8 cellular contexts compared by ENCODE assay signal in the genomic region with DNA sequence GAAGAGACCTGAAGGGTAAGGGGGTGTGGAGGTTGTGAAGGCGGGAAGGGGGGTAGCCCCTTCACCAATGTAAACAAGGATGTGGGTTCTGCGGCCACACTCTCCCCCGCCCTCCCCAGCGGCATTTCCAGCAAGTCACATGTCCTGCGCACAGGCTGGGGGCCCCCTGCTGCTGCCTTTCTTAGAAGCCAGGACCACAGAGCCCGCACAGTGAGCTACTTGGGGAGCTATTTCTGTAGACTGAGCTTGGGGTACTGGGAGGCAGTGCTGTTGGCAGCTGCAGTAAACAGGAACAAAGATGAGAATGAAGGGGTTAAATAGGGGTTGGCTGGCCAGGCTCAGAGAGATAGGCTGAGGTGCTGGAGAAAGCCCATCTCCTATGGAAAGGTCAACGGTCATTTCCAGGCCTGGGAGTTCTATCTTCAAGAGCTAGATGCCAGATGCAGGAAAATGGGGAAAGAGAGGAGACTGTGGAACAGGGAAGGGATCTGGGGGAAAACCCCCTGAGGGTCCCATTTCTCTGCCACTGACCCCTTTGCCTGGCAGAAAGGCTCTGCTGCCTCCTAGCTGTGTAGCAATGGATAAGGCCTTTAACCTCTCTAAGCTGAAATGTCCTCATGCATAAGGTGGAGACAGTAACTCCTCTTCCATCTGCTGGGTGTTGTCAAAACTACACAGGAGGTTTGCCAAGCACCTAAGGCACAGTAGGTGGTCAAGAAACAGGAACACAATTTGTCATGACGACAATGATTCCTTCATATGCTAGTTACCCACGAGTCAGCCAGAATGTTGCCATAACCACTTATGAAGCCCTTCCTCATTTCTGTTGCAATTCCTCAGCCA. TPM values are rescaled to one million over a fixed set of nuclear protein-coding genes. Genes with fewer than 3 reads are reported as not detected.
DNase-seq lines count a peak whose midpoint lies in the region; ATAC-seq and TF ChIP-seq lines count a peak whose summit lies in the region.

No MANE protein-coding gene starts in this region.

- no peak for TF ChIP-seq EP300 in esophagus muscularis mucosa (IDR thresholded peaks at IDR 0.05)

- DNase-seq in NK-92 treated with Interleukin-12 subunit alpha and Interleukin-12 subunit beta, amount 100 ng/mL, for 24 hours (lab: John Stamatoyannopoulos, UW), result peak; percentile 80
- peak; percentile 84 for DNase-seq in activated T-cell treated with anti-CD3 and anti-CD28 coated beads, Interleukin-2, amount 50 U/mL, for 1 hour
- DNase-seq in left cardiac atrium, result peak; percentile 53
- peak; percentile 81 to 82 for DNase-seq in stimulated activated CD4-positive, alpha-beta T cell treated with anti-CD3 and anti-CD28 coated beads, Interleukin-4, amount 100 ng/mL, for 48 hours (ENCODE audit: low read depth in 2 of 2)
- no peak for DNase-seq in esophagus muscularis mucosa (ENCODE audit: extremely low spot score)
- no peak for DNase-seq in dermis blood vessel endothelial cell

- TF ChIP-seq CTCF in GM12872 (IDR thresholded peaks at IDR 0.05; ENCODE audit: insufficient read depth, low read depth, low read length) (peak; percentile 54), HEK293 (tag by site-specific recombination; IDR thresholded peaks at IDR 0.05) (no peak), esophagus muscularis mucosa (IDR thresholded peaks at IDR 0.05) (no peak)

- ATAC-seq in left cardiac atrium, result peak; percentile 61 to 74

- intact Hi-C loops in left cardiac atrium (cut with DNase I) (no loop called here), esophagus muscularis mucosa (cut with DNase I) (no loop called here)

- no peak overlapping the region for H3K4me3 ChIP-seq in HEK293 (ENCODE audit: low read depth, low read length)
- no peak overlapping the region for H3K4me3 ChIP-seq in esophagus muscularis mucosa

- H3K9me3 ChIP-seq in HEK293 (ENCODE audit: control insufficient read depth, insufficient read depth, low read depth, low read length), result no peaks in the 10 kb centered on the region
- no peaks in the 10 kb centered on the region for H3K9me3 ChIP-seq in esophagus muscularis mucosa

- H3K36me3 ChIP-seq in HEK293 (ENCODE audit: control insufficient read depth in 2 of 2, insufficient read depth in 1 of 2, low read length in 2 of 2) (peaks cover 9 to 83% of the 10 kb centered on the region in 2 experiments; a peak in 2 of 3 replicates), esophagus muscularis mucosa (peaks cover 0 to 47% (median 25%) of the 10 kb centered on the region in 4 donors)

- POLR2A ChIA-PET in HEK293 (lab: Yijun Ruan, JAX), result interaction anchor here (1.1 kb wide), 1 partner anchor 106 kb away, joined by 3 read pairs; no protein-coding TSS in a partner anchor

- no peaks in the 10 kb centered on the region for H3K27me3 ChIP-seq in esophagus muscularis mucosa

- H3K27ac ChIP-seq in HEK293 (ENCODE audit: extremely low read depth, low read depth, low read length), result no peak overlapping the region
- peak overlapping the region in 1 of 4 donors; percentile 54 for H3K27ac ChIP-seq in esophagus muscularis mucosa (replicated peaks in 1 of 4)

- H3K4me1 ChIP-seq in HEK293 (ENCODE audit: control insufficient read depth, insufficient read depth, low read length), result no peaks in the 10 kb centered on the region
- H3K4me1 ChIP-seq in esophagus muscularis mucosa, result peaks cover 11 to 24% (median 16%) of the 10 kb centered on the region in 4 donors

- CTCF ChIA-PET in HEK293 (lab: Yijun Ruan, JAX), result no interaction called here

- WGBS in esophagus muscularis mucosa, result 40% methylated on average over 7 of the region's 9 CpGs

- TF ChIP-seq POLR2A in esophagus muscularis mucosa (IDR thresholded peaks at IDR 0.05; ENCODE audit: low read depth), result no peak

TF ChIP-seq in HEK293, 187 proteins besides CTCF, POLR2A, EP300 and RAD21:
- no peak for TF ChIP-seq KLF7 (tag by site-specific recombination; IDR thresholded peaks at IDR 0.05; ENCODE audit: borderline replicate concordance)
- no peak for TF ChIP-seq ZNF202 (tag by site-specific recombination; IDR thresholded peaks at IDR 0.05; ENCODE audit: borderline replicate concordance)
- TF ChIP-seq ZSCAN16 (tag by site-specific recombination; IDR thresholded peaks at IDR 0.05), result 0 out of 2 replicates have a peak, but pooled peaks have one; percentile 70
- no peak for TF ChIP-seq HOXA7 (CRISPR knock-in tag; IDR thresholded peaks at IDR 0.05; ENCODE audit: borderline replicate concordance)
TF ChIP-seq in HEK293: peak in this region for 1.

RNA-seq across cellular contexts. Expression of gene PIM2, which starts 18.5 kb away (rescaled TPM):
- total RNA-seq in left cardiac atrium, result 1 to 10 TPM; 4.0 to 5.5 TPM
- total RNA-seq in esophagus muscularis mucosa, result 10 to 100 TPM in 1 of 4 donors, 1 to 10 TPM in 3; 3.3 to 11.4 (median 7.3) TPM
- total RNA-seq in dermis blood vessel endothelial cell, result 4.8 and 6.5 TPM in 2 replicates

RNA-seq across cellular contexts. Expression of gene OTUD5, which starts 20.1 kb away (rescaled TPM):
- 10 to 100 TPM; 19.0 to 27.0 TPM for total RNA-seq in left cardiac atrium
- total RNA-seq in esophagus muscularis mucosa, result 10 to 100 TPM; 39.9 to 53.9 (median 48.5) TPM
- 29.4 and 38.2 TPM in 2 replicates for total RNA-seq in dermis blood vessel endothelial cell

RNA-seq across cellular contexts. Expression of gene SLC35A2, which starts 25.8 kb away (rescaled TPM):
- total RNA-seq in left cardiac atrium (10 to 100 TPM; 13.8 to 17.4 TPM), esophagus muscularis mucosa (10 to 100 TPM in 2 of 4 donors, 1 to 10 TPM in 2; 7.3 to 13.4 (median 10.0) TPM), dermis blood vessel endothelial cell (13.6 and 16.7 TPM in 2 replicates)

RNA-seq across cellular contexts. Expression of gene KCND1, which starts 34.4 kb away (rescaled TPM):
- total RNA-seq in left cardiac atrium (1 to 10 TPM in 1 of 2 donors, under 1 TPM in 1; 0.99 to 1.4 TPM), esophagus muscularis mucosa (1 to 10 TPM in 3 of 4 donors, under 1 TPM in 1; 0.83 to 1.9 (median 1.1) TPM), dermis blood vessel endothelial cell (0.34 and 0.79 TPM in 2 replicates)

RNA-seq across cellular contexts. Expression of gene PQBP1, which starts 39.6 kb away (rescaled TPM):
- total RNA-seq in left cardiac atrium (10 to 100 TPM; 49.5 to 63.7 TPM), esophagus muscularis mucosa (10 to 100 TPM; 53.6 to 81.3 (median 72.0) TPM), dermis blood vessel endothelial cell (75.2 and 87.1 TPM in 2 replicates)

Comparison
In these comparisons a context has a peak if more than half of its experiments do, and no peak if none do; other contexts are left out.
1. DNase-seq: peak in NK-92 treated with Interleukin-12 subunit alpha and Interleukin-12 subunit beta, amount 100 ng/mL, for 24 hours (single experiment), activated T-cell treated with anti-CD3 and anti-CD28 coated beads, Interleukin-2, amount 50 U/mL, for 1 hour (single experiment), left cardiac atrium (single experiment) and stimulated activated CD4-positive, alpha-beta T cell treated with anti-CD3 and anti-CD28 coated beads, Interleukin-4, amount 100 ng/mL, for 48 hours (2 of 2); none in esophagus muscularis mucosa (single experiment) and dermis blood vessel endothelial cell (single experiment).